21 cellular contexts compared by ENCODE assay signal in genomic region chr5:142314606-142315005, GRCh38. TPM values are rescaled to one million over a fixed set of nuclear protein-coding genes. Genes with fewer than 3 reads are reported as not detected.
"Had no signal": no experiment of that assay in that cellular context is flagged by ENCODE, and none has a peak within 500 bp of the region (broad histone marks: within the 10 kb centered on the region; RNA-seq: fewer than 3 reads in every experiment).

No MANE protein-coding gene starts in this region.

- H3K27me3 Mint-ChIP-seq: activated naive CD4-positive, alpha-beta T cell treated with anti-CD3 and anti-CD28 coated beads, Interleukin-2, amount 50 U/mL, for 24 hours; progenitor cell of endocrine pancreas; type B pancreatic cell had no signal

- H3K36me3 Mint-ChIP-seq: activated naive CD4-positive, alpha-beta T cell treated with anti-CD3 and anti-CD28 coated beads, Interleukin-2, amount 50 U/mL, for 24 hours; naive thymus-derived CD8-positive, alpha-beta T cell had no signal

- H3K4me3 ChIP-seq: right atrium auricular region, skin epidermis had no signal

- H3K9me3 ChIP-seq: right atrium auricular region had no signal

- H3K9me3 Mint-ChIP-seq: activated CD8-positive, alpha-beta T cell treated with anti-CD3 and anti-CD28 coated beads for 36 hours; activated naive CD4-positive, alpha-beta T cell treated with anti-CD3 and anti-CD28 coated beads, Interleukin-2, amount 50 U/mL, for 24 hours; naive thymus-derived CD8-positive, alpha-beta T cell; type B pancreatic cell had no signal

- H3K27me3 ChIP-seq: right atrium auricular region had no signal

- H3K27ac ChIP-seq: skin epidermis had no signal

- H3K27ac Mint-ChIP-seq: activated CD8-positive, alpha-beta T cell treated with anti-CD3 and anti-CD28 coated beads for 36 hours; activated naive CD4-positive, alpha-beta T cell treated with anti-CD3 and anti-CD28 coated beads, Interleukin-2, amount 50 U/mL, for 24 hours; naive thymus-derived CD8-positive, alpha-beta T cell; progenitor cell of endocrine pancreas; T-helper 17 cell; type B pancreatic cell had no signal

- FAIRE-seq: endothelial cell of umbilical vein, frontal cortex had no signal

- ATAC-seq: activated CD8-positive, alpha-beta T cell treated with anti-CD3 and anti-CD28 coated beads for 36 hours; naive thymus-derived CD8-positive, alpha-beta T cell; T-helper 17 cell had no signal

- H3K4me3 Mint-ChIP-seq: activated CD8-positive, alpha-beta T cell treated with anti-CD3 and anti-CD28 coated beads for 36 hours; activated naive CD4-positive, alpha-beta T cell treated with anti-CD3 and anti-CD28 coated beads, Interleukin-2, amount 50 U/mL, for 24 hours; naive thymus-derived CD8-positive, alpha-beta T cell; T-helper 17 cell; type B pancreatic cell had no signal

- DNase-seq: activated CD4-positive, alpha-beta T cell treated with anti-CD3 and anti-CD28 coated beads for 48 hours; activated CD8-positive, alpha-beta T cell treated with anti-CD3 and anti-CD28 coated beads for 36 hours; activated effector memory CD4-positive, alpha-beta T cell treated with anti-CD3 and anti-CD28 coated beads, Interleukin-2, amount 50 U/mL, for 16 hours; activated T-cell treated with anti-CD3 and anti-CD28 coated beads, Interleukin-2, amount 50 U/mL, for 48 hours; central memory CD4-positive, alpha-beta T cell; cortex of kidney; effector CD8-positive, alpha-beta T cell; head of caudate nucleus; mammary epithelial cell; naive thymus-derived CD8-positive, alpha-beta T cell; occipital lobe; stimulated activated CD4-positive, alpha-beta T cell treated with anti-CD3 and anti-CD28 coated beads, Interleukin-4, amount 100 ng/mL, for 24 hours; stimulated activated naive CD4-positive, alpha-beta T cell treated with Interleukin-2 at 50 U/mL for 16 hours; T-helper 17 cell had no signal

RNA-seq across cellular contexts. Expression of gene SPRY4, which starts 10.2 kb away (rescaled TPM):
- total RNA-seq: naive thymus-derived CD8-positive, alpha-beta T cell had no signal
- polyA plus RNA-seq: naive thymus-derived CD8-positive, alpha-beta T cell had no signal
